In genomic region chr1:20615946-20616345, GRCh38 we compare ENCODE assay signal across 1 cellular context.
TF ChIP-seq lines count a peak whose summit lies in the region.

No MANE protein-coding gene starts in this region.

TF ChIP-seq in H1, 55 proteins besides CTCF, POLR2A, EP300 and RAD21:
- TF ChIP-seq, protein P1, sequence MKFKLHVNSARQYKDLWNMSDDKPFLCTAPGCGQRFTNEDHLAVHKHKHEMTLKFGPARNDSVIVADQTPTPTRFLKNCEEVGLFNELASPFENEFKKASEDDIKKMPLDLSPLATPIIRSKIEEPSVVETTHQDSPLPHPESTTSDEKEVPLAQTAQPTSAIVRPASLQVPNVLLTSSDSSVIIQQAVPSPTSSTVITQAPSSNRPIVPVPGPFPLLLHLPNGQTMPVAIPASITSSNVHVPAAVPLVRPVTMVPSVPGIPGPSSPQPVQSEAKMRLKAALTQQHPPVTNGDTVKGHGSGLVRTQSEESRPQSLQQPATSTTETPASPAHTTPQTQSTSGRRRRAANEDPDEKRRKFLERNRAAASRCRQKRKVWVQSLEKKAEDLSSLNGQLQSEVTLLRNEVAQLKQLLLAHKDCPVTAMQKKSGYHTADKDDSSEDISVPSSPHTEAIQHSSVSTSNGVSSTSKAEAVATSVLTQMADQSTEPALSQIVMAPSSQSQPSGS (IDR thresholded peaks at IDR 0.05; ENCODE audit: low read length): no peak
- TF ChIP-seq CEBPB (IDR thresholded peaks at IDR 0.05; ENCODE audit: low read depth, low read length) (no peak), CBX8 (IDR thresholded peaks at IDR 0.05; ENCODE audit: borderline replicate concordance, low read depth, low read length) (no peak), MAX (IDR thresholded peaks at IDR 0.05) (no peak), USF2 (IDR thresholded peaks at IDR 0.05; ENCODE audit: low read length) (no peak), HDAC6 (IDR thresholded peaks at IDR 0.05; ENCODE audit: low read depth, low read length) (no peak), NANOG (IDR thresholded peaks at IDR 0.05; ENCODE audit: insufficient read depth, low read depth, low read length, poor library complexity, severe bottlenecking) (no peak), RNF2 (IDR thresholded peaks at IDR 0.05; ENCODE audit: borderline replicate concordance, low read depth, low read length, missing control alignments, poor library complexity, severe bottlenecking) (no peak), TCF12 (IDR thresholded peaks at IDR 0.05; ENCODE audit: low read depth, low read length) (no peak), BACH1 (IDR thresholded peaks at IDR 0.05; ENCODE audit: low read length) (no peak), CHD1 (IDR thresholded peaks at IDR 0.05; ENCODE audit: low read depth, low read length) (no peak), GTF2F1 (IDR thresholded peaks at IDR 0.05; ENCODE audit: borderline replicate concordance, low read depth, low read length) (no peak)
- TF ChIP-seq, protein P2, sequence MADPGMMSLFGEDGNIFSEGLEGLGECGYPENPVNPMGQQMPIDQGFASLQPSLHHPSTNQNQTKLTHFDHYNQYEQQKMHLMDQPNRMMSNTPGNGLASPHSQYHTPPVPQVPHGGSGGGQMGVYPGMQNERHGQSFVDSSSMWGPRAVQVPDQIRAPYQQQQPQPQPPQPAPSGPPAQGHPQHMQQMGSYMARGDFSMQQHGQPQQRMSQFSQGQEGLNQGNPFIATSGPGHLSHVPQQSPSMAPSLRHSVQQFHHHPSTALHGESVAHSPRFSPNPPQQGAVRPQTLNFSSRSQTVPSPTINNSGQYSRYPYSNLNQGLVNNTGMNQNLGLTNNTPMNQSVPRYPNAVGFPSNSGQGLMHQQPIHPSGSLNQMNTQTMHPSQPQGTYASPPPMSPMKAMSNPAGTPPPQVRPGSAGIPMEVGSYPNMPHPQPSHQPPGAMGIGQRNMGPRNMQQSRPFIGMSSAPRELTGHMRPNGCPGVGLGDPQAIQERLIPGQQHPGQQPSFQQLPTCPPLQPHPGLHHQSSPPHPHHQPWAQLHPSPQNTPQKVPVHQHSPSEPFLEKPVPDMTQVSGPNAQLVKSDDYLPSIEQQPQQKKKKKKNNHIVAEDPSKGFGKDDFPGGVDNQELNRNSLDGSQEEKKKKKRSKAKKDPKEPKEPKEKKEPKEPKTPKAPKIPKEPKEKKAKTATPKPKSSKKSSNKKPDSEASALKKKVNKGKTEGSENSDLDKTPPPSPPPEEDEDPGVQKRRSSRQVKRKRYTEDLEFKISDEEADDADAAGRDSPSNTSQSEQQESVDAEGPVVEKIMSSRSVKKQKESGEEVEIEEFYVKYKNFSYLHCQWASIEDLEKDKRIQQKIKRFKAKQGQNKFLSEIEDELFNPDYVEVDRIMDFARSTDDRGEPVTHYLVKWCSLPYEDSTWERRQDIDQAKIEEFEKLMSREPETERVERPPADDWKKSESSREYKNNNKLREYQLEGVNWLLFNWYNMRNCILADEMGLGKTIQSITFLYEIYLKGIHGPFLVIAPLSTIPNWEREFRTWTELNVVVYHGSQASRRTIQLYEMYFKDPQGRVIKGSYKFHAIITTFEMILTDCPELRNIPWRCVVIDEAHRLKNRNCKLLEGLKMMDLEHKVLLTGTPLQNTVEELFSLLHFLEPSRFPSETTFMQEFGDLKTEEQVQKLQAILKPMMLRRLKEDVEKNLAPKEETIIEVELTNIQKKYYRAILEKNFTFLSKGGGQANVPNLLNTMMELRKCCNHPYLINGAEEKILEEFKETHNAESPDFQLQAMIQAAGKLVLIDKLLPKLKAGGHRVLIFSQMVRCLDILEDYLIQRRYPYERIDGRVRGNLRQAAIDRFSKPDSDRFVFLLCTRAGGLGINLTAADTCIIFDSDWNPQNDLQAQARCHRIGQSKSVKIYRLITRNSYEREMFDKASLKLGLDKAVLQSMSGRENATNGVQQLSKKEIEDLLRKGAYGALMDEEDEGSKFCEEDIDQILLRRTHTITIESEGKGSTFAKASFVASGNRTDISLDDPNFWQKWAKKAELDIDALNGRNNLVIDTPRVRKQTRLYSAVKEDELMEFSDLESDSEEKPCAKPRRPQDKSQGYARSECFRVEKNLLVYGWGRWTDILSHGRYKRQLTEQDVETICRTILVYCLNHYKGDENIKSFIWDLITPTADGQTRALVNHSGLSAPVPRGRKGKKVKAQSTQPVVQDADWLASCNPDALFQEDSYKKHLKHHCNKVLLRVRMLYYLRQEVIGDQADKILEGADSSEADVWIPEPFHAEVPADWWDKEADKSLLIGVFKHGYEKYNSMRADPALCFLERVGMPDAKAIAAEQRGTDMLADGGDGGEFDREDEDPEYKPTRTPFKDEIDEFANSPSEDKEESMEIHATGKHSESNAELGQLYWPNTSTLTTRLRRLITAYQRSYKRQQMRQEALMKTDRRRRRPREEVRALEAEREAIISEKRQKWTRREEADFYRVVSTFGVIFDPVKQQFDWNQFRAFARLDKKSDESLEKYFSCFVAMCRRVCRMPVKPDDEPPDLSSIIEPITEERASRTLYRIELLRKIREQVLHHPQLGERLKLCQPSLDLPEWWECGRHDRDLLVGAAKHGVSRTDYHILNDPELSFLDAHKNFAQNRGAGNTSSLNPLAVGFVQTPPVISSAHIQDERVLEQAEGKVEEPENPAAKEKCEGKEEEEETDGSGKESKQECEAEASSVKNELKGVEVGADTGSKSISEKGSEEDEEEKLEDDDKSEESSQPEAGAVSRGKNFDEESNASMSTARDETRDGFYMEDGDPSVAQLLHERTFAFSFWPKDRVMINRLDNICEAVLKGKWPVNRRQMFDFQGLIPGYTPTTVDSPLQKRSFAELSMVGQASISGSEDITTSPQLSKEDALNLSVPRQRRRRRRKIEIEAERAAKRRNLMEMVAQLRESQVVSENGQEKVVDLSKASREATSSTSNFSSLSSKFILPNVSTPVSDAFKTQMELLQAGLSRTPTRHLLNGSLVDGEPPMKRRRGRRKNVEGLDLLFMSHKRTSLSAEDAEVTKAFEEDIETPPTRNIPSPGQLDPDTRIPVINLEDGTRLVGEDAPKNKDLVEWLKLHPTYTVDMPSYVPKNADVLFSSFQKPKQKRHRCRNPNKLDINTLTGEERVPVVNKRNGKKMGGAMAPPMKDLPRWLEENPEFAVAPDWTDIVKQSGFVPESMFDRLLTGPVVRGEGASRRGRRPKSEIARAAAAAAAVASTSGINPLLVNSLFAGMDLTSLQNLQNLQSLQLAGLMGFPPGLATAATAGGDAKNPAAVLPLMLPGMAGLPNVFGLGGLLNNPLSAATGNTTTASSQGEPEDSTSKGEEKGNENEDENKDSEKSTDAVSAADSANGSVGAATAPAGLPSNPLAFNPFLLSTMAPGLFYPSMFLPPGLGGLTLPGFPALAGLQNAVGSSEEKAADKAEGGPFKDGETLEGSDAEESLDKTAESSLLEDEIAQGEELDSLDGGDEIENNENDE (IDR thresholded peaks at IDR 0.05; ENCODE audit: insufficient replicate concordance, low read length): no peak
